In the genomic region with DNA sequence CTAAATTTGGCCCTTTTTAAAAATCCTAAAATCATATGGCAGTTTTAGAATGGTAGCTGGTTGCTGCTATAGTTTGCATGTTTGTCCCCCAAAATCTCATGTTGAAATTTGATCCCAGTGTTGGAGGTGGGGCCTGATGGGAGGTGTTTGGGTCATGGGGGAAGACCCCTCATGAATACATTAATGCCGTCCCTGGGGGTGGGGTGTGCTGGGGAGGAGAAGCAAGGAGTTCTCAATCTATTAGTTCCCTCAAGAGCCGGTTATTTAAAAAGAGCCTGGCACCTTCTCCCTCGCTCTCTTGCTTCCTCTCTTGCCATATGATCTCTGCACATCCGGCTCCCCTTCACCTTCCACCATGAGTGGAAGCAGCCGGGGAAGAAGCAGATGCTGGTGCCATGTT, we compare ENCODE assay signal across 25 cellular contexts. TPM values are rescaled to one million over a fixed set of nuclear protein-coding genes. Genes with fewer than 3 reads are reported as not detected.
DNase-seq lines count a peak whose midpoint lies in the region; ATAC-seq, FAIRE-seq and TF ChIP-seq lines count a peak whose summit lies in the region.
"Had no signal": no experiment of that assay in that cellular context is flagged by ENCODE, and none has a peak within 500 bp of the region (broad histone marks: within the 10 kb centered on the region; RNA-seq: fewer than 3 reads in every experiment).

No MANE protein-coding gene starts in this region.

- H3T11ph ChIP-seq in H9 (ENCODE audit: low read length), result no peak overlapping the region

- CTCF ChIA-PET in endothelial cell of umbilical vein (lab: Charles Lee), result interaction anchor here (1.1 kb wide), 1 partner anchor 28 kb away, joined by 3 read pairs; no protein-coding TSS in a partner anchor

- H3K4me3 ChIP-seq in endothelial cell of umbilical vein (replicated peaks in 1 of 3; ENCODE audit: insufficient read depth in 1 of 3, low read depth in 1 of 3, low read length in 3 of 3), result no peak overlapping the region
- no peak overlapping the region for H3K4me3 ChIP-seq in adrenal gland
- H3K4me3 ChIP-seq: A549, GM23248, Peyer's patch, SK-N-MC had no signal

- no peak overlapping the region for H3K18ac ChIP-seq in H9 (ENCODE audit: insufficient read length, low read depth, low read length)

- H3K36me3 ChIP-seq in endothelial cell of umbilical vein (ENCODE audit: control insufficient read depth in 2 of 2, extremely low read depth in 1 of 2, insufficient read depth in 2 of 2, low read length in 2 of 2) (peaks cover 5 to 8% of the 10 kb centered on the region in 2 experiments), adrenal gland (replicated peaks in 1 of 2) (peaks cover 0 to 46% of the 10 kb centered on the region in 2 donors)

- no peak overlapping the region for H3K23ac ChIP-seq in H9 (ENCODE audit: insufficient read length, low read depth, low read length)

- no peak overlapping the region for H2BK120ac ChIP-seq in H9 (ENCODE audit: low read depth, low read length, poor library complexity, severe bottlenecking)

- intact Hi-C loops in endothelial cell of umbilical vein (cut with micrococcal nuclease), result no loop called here
- intact Hi-C loops in adrenal gland (cut with DNase I), result no loop called here

- no peaks in the 10 kb centered on the region for H3K27me3 Mint-ChIP-seq in H9 (ENCODE audit: low read depth)
- H3K27me3 Mint-ChIP-seq in T-helper 17 cell, result no peaks in the 10 kb centered on the region
- no peaks in the 10 kb centered on the region for H3K27me3 Mint-ChIP-seq in neural crest cell (ENCODE audit: low read depth)
- H3K27me3 Mint-ChIP-seq: CD4-positive, alpha-beta memory T cell; IgD-negative memory B cell had no signal

- H3K36me3 Mint-ChIP-seq in H9 (ENCODE audit: insufficient read depth in 1 of 3, low read depth in 3 of 3) (peaks cover 13 to 48% (median 45%) of the 10 kb centered on the region in 3 experiments; a peak in 6 of 7 replicates), T-helper 17 cell (ENCODE audit: low read depth) (peaks cover 16% of the 10 kb centered on the region), neural crest cell (ENCODE audit: low read depth) (peaks cover 24% of the 10 kb centered on the region)

- H4K20me1 ChIP-seq in H9 (ENCODE audit: control insufficient read depth, insufficient read depth, insufficient read length) (no peaks in the 10 kb centered on the region), endothelial cell of umbilical vein (replicated peaks; ENCODE audit: control insufficient read depth, extremely low read depth, insufficient read depth, low read length) (no peaks in the 10 kb centered on the region)

- ATAC-seq in T-helper 17 cell (no peak), GM21619 (IDR thresholded peaks at IDR 0.05; ENCODE audit: unreplicated experiment) (no peak), foreskin keratinocyte (no peak)
- ATAC-seq: A549 had no signal

- DNase-seq in H9 (peak; percentile 43), T-helper 17 cell (no peak), endothelial cell of umbilical vein (ENCODE audit: low read depth, low spot score) (no peak), neural crest cell (ENCODE audit: low read depth, low spot score) (no peak), adrenal gland (no peak), foreskin keratinocyte (no peak)
- DNase-seq: C1 segment of cervical spinal cord; CD4-positive, alpha-beta memory T cell; COR-L47; DMS53; GM23248; MM.1S; NCI-H1417; NCI-H1694; NCI-H2029 treated with DMSO at 0.1 percent for 48 hours; NCI-H526 treated with DMSO at 0.1 percent for 48 hours; Peyer's patch; SIG-M5; SW 1271 had no signal

- H3K14ac ChIP-seq in H9 (ENCODE audit: insufficient read depth, low read length), result no peak overlapping the region

- no peak overlapping the region for H2AK5ac ChIP-seq in H9 (ENCODE audit: insufficient read length, low read length)

- no peak overlapping the region for H3K4me2 ChIP-seq in H9 (ENCODE audit: insufficient read depth, insufficient read length, low read length)
- no peak overlapping the region for H3K4me2 ChIP-seq in endothelial cell of umbilical vein (ENCODE audit: insufficient read depth, low read length)
- H3K4me2 ChIP-seq: A549, KMS-11 had no signal

- H4K91ac ChIP-seq in H9 (ENCODE audit: insufficient read length, low read depth, low read length), result no peak overlapping the region

- no peaks in the 10 kb centered on the region for H3K4me1 ChIP-seq in H9 (ENCODE audit: insufficient read depth, low read length)
- peaks cover 15% of the 10 kb centered on the region for H3K4me1 ChIP-seq in endothelial cell of umbilical vein (ENCODE audit: control insufficient read depth, extremely low read depth, insufficient read depth, low read length)
- peaks cover 0 to 7% of the 10 kb centered on the region in 2 donors for H3K4me1 ChIP-seq in adrenal gland (replicated peaks in 1 of 2)
- H3K4me1 ChIP-seq in foreskin keratinocyte, result no peaks in the 10 kb centered on the region
- H3K4me1 ChIP-seq: Peyer's patch had no signal

- H3K9me3 Mint-ChIP-seq in H9 (no peaks in the 10 kb centered on the region), neural crest cell (no peaks in the 10 kb centered on the region)
- H3K9me3 Mint-ChIP-seq: CD4-positive, alpha-beta memory T cell; IgD-negative memory B cell had no signal

- no peak overlapping the region for H2BK12ac ChIP-seq in H9 (ENCODE audit: insufficient read length, low read depth, low read length)

- no peak overlapping the region for H3K56ac ChIP-seq in H9 (ENCODE audit: insufficient read length, low read depth, low read length)

- H3K27ac ChIP-seq in H9 (ENCODE audit: insufficient read length, low read depth, low read length), result no peak overlapping the region
- H3K27ac ChIP-seq in endothelial cell of umbilical vein (ENCODE audit: insufficient read depth, low read depth, low read length), result no peak overlapping the region
- no peak overlapping the region for H3K27ac ChIP-seq in adrenal gland
- H3K27ac ChIP-seq in foreskin keratinocyte, result no peak overlapping the region
- H3K27ac ChIP-seq: A549, GM23248, KMS-11, Peyer's patch, SK-N-MC had no signal

- H3K4me1 Mint-ChIP-seq in H9, result peaks cover 11 to 20% of the 10 kb centered on the region in 2 experiments
- no peaks in the 10 kb centered on the region for H3K4me1 Mint-ChIP-seq in T-helper 17 cell
- no peaks in the 10 kb centered on the region for H3K4me1 Mint-ChIP-seq in neural crest cell
- H3K4me1 Mint-ChIP-seq: CD4-positive, alpha-beta memory T cell had no signal

- H3K4ac ChIP-seq in H9 (ENCODE audit: low read depth, low read length), result no peak overlapping the region

- POLR2A ChIA-PET in endothelial cell of umbilical vein (lab: Charles Lee), result interaction anchor here (0.6 kb wide), 1 partner anchor 143 kb away, joined by 4 read pairs; no protein-coding TSS in a partner anchor

- H3K9me1 ChIP-seq in endothelial cell of umbilical vein (replicated peaks; ENCODE audit: control insufficient read depth, extremely low read depth, insufficient read depth, low read length), result no peaks in the 10 kb centered on the region

- H3K9me3 ChIP-seq in H9 (ENCODE audit: control insufficient read depth, low read depth, low read length) (no peaks in the 10 kb centered on the region), T-helper 17 cell (ENCODE audit: control insufficient read depth, low read length, poor library complexity, severe bottlenecking) (no peaks in the 10 kb centered on the region), endothelial cell of umbilical vein (replicated peaks; ENCODE audit: control insufficient read depth, insufficient read depth, low read length) (no peaks in the 10 kb centered on the region), adrenal gland (replicated peaks in 1 of 3) (no peaks in the 10 kb centered on the region)
- H3K9me3 ChIP-seq: A549, Peyer's patch had no signal

- no peak overlapping the region for H4K8ac ChIP-seq in H9 (replicated peaks; ENCODE audit: insufficient read length, low read depth, low read length)

- H2BK20ac ChIP-seq in H9 (ENCODE audit: low read depth, low read length, poor library complexity, severe bottlenecking), result no peak overlapping the region

- H3K27me3 ChIP-seq in H9 (ENCODE audit: insufficient read depth, low read length) (no peaks in the 10 kb centered on the region), endothelial cell of umbilical vein (ENCODE audit: control insufficient read depth in 2 of 2, insufficient read depth in 2 of 2, low read length in 2 of 2) (no peaks in the 10 kb centered on the region), adrenal gland (no peaks in the 10 kb centered on the region), foreskin keratinocyte (no peaks in the 10 kb centered on the region)
- H3K27me3 ChIP-seq: Peyer's patch had no signal

- no peak overlapping the region for H2AFZ ChIP-seq in H9 (ENCODE audit: low read length)
- no peak overlapping the region for H2AFZ ChIP-seq in endothelial cell of umbilical vein (ENCODE audit: low read depth, low read length)
- H2AFZ ChIP-seq: GM23248 had no signal

- no peaks in the 10 kb centered on the region for H3K79me2 ChIP-seq in H9 (ENCODE audit: insufficient read depth, low read length)
- H3K79me2 ChIP-seq in endothelial cell of umbilical vein (ENCODE audit: control insufficient read depth, insufficient read depth, low read length), result no peaks in the 10 kb centered on the region

- H2BK5ac ChIP-seq in H9 (ENCODE audit: insufficient read length, low read length), result no peak overlapping the region

- H2BK15ac ChIP-seq in H9 (ENCODE audit: low read depth, low read length), result no peak overlapping the region

- H3K79me1 ChIP-seq in H9 (ENCODE audit: insufficient read depth, low read depth, low read length, poor library complexity, severe bottlenecking), result no peaks in the 10 kb centered on the region

- dilution Hi-C loops in endothelial cell of umbilical vein (cut with MboI; ENCODE audit: extremely low pct_ligation_motif_present, low sequenced_read_pairs), result no loop called here

- TF ChIP-seq POLR2A in endothelial cell of umbilical vein (IDR thresholded peaks at IDR 0.05; ENCODE audit: low read depth, low read length) (no peak), adrenal gland (IDR thresholded peaks at IDR 0.05) (no peak)

- TF ChIP-seq CTCF in H9 (conservative IDR thresholded peaks at IDR 0.05) (no peak), endothelial cell of umbilical vein (IDR thresholded peaks at IDR 0.05; ENCODE audit: extremely low read depth in 1 of 2, insufficient read depth in 1 of 2, low read depth in 1 of 2, low read length in 2 of 2) (no peak), neural crest cell (conservative IDR thresholded peaks at IDR 0.05) (no peak), adrenal gland (IDR thresholded peaks at IDR 0.05) (no peak), foreskin keratinocyte (conservative IDR thresholded peaks at IDR 0.05) (no peak)

- H3K9ac ChIP-seq in H9 (ENCODE audit: extremely low read depth, insufficient read length, low read length) (no peak overlapping the region), endothelial cell of umbilical vein (replicated peaks; ENCODE audit: extremely low read depth, insufficient read depth, low read length) (no peak overlapping the region)
- H3K9ac ChIP-seq: GM23248, KMS-11 had no signal

- TSS peak; percentile 2 for BruUV-seq in endothelial cell of umbilical vein (replicated peaks; lab: Mats Ljungman, UMichigan)

- H3K27ac Mint-ChIP-seq in H9 (peak overlapping the region in 2 of 3 experiments; percentile 82 to 90; a peak in 3 of 7 replicates), T-helper 17 cell (peak overlapping the region; percentile 57), neural crest cell (ENCODE audit: unreplicated experiment) (peak overlapping the region; percentile 35)

- H4K5ac ChIP-seq in H9 (ENCODE audit: insufficient read length, low read depth, low read length), result no peak overlapping the region

- H3K23me2 ChIP-seq in H9 (ENCODE audit: insufficient read length, low read depth, low read length, poor library complexity, severe bottlenecking), result no peaks in the 10 kb centered on the region

- WGBS in H9 (ENCODE audit: extremely low coverage, insufficient read length, low lambda C conversion rate), result no CpG with 5 or more reads among the region's 5 CpGs
- WGBS in adrenal gland, 4 donors, result 84 to 88% (median 88%) methylated on average over 5 of the region's 5 CpGs

- no peak overlapping the region for H3K4me3 Mint-ChIP-seq in H9
- no peak overlapping the region for H3K4me3 Mint-ChIP-seq in T-helper 17 cell
- no peak overlapping the region for H3K4me3 Mint-ChIP-seq in neural crest cell
- H3K4me3 Mint-ChIP-seq: CD4-positive, alpha-beta memory T cell; IgD-negative memory B cell had no signal

- FAIRE-seq in endothelial cell of umbilical vein (lab: Jason Lieb, UNC), result no peak
- FAIRE-seq: GM18507 had no signal

RNA-seq across cellular contexts. Expression of a gene that starts 20.8 kb away (rescaled TPM):
- total RNA-seq in H9 (2021), result 2.9 and 3.1 TPM in 2 replicates
- total RNA-seq in T-helper 17 cell, result 1 to 10 TPM; 7.2 to 7.7 TPM
- total RNA-seq in endothelial cell of umbilical vein, result 10.2 and 12.1 TPM in 2 replicates
- 1.4 and 2.1 TPM in 2 replicates for polyA plus RNA-seq in endothelial cell of umbilical vein
- 3.6 and 3.9 TPM in 2 replicates for polyA plus RNA-seq in endothelial cell of umbilical vein (2011; cell fraction: cytosol; rRNA removed)
- 1.5 and 2.8 TPM in 2 replicates for polyA plus RNA-seq in endothelial cell of umbilical vein (2011; cell fraction: nucleus; rRNA removed)
- polyA plus RNA-seq in endothelial cell of umbilical vein (2012), result 8.3 and 10.2 TPM in 2 replicates
- 2.3 and 2.6 TPM in 2 replicates for polyA minus RNA-seq in endothelial cell of umbilical vein
- 2.9 TPM for polyA minus RNA-seq in endothelial cell of umbilical vein (2011; cell fraction: cytosol; rRNA and poly(A)+ RNA removed)
- 1.1 and 2.1 TPM in 2 replicates for polyA minus RNA-seq in endothelial cell of umbilical vein (2011; cell fraction: nucleus; rRNA and poly(A)+ RNA removed)
- 11.2 and 11.4 TPM in 2 replicates for total RNA-seq in neural crest cell
- total RNA-seq in adrenal gland, result 10 to 100 TPM in 3 of 8 donors, 1 to 10 TPM in 5; 7.6 to 12.7 (median 9.4) TPM
- 10 to 100 TPM in 1 of 3 donors, 1 to 10 TPM in 2; 5.6 to 19.0 (median 6.8) TPM for polyA plus RNA-seq in adrenal gland
- 5.6 and 7.4 TPM in 2 replicates for total RNA-seq in foreskin keratinocyte
- polyA plus RNA-seq in foreskin keratinocyte, result 2.2 and 3.2 TPM in 2 replicates

RNA-seq across cellular contexts. Expression of a gene that starts 21.0 kb away (rescaled TPM):
- total RNA-seq in H9 (2021), result 12.2 and 14.0 TPM in 2 replicates
- 10 to 100 TPM; 30.0 to 37.6 TPM for total RNA-seq in T-helper 17 cell
- total RNA-seq in endothelial cell of umbilical vein, result 19.4 and 22.5 TPM in 2 replicates
- polyA plus RNA-seq in endothelial cell of umbilical vein, result 14.0 and 16.1 TPM in 2 replicates
- polyA plus RNA-seq in endothelial cell of umbilical vein (2011; cell fraction: cytosol; rRNA removed), result 8.6 and 10.7 TPM in 2 replicates
- 63.8 and 79.5 TPM in 2 replicates for polyA plus RNA-seq in endothelial cell of umbilical vein (2011; cell fraction: nucleus; rRNA removed)
- 13.5 and 16.1 TPM in 2 replicates for polyA plus RNA-seq in endothelial cell of umbilical vein (2012)
- polyA minus RNA-seq in endothelial cell of umbilical vein, result 46.9 TPM in 2 replicates
- polyA minus RNA-seq in endothelial cell of umbilical vein (2011; cell fraction: cytosol; rRNA and poly(A)+ RNA removed), result 9.4 TPM
- 48.2 and 77.6 TPM in 2 replicates for polyA minus RNA-seq in endothelial cell of umbilical vein (2011; cell fraction: nucleus; rRNA and poly(A)+ RNA removed)
- 17.7 and 19.0 TPM in 2 replicates for total RNA-seq in neural crest cell
- total RNA-seq in adrenal gland, result 10 to 100 TPM; 17.5 to 34.3 (median 21.7) TPM
- 10 to 100 TPM in 2 of 3 donors, 1 to 10 TPM in 1; 7.4 to 15.4 (median 12.3) TPM for polyA plus RNA-seq in adrenal gland
- total RNA-seq in foreskin keratinocyte, result 11.5 and 11.7 TPM in 2 replicates
- 1.7 and 2.0 TPM in 2 replicates for polyA plus RNA-seq in foreskin keratinocyte

RNA-seq across cellular contexts. Expression of a gene that starts 51.6 kb away (rescaled TPM):
- 54.2 and 55.7 TPM in 2 replicates for total RNA-seq in H9 (2021)
- 10 to 100 TPM; 27.0 to 40.3 TPM for total RNA-seq in T-helper 17 cell
- 39.6 and 41.1 TPM in 2 replicates for total RNA-seq in endothelial cell of umbilical vein
- 7.9 and 8.0 TPM in 2 replicates for polyA plus RNA-seq in endothelial cell of umbilical vein
- polyA plus RNA-seq in endothelial cell of umbilical vein (2011; cell fraction: cytosol; rRNA removed), result 7.9 and 8.3 TPM in 2 replicates
- 12.6 and 17.0 TPM in 2 replicates for polyA plus RNA-seq in endothelial cell of umbilical vein (2011; cell fraction: nucleus; rRNA removed)
- 17.7 and 27.8 TPM in 2 replicates for polyA plus RNA-seq in endothelial cell of umbilical vein (2012)
- polyA minus RNA-seq in endothelial cell of umbilical vein, result 14.6 and 15.1 TPM in 2 replicates
- polyA minus RNA-seq in endothelial cell of umbilical vein (2011; cell fraction: cytosol; rRNA and poly(A)+ RNA removed), result 21.1 TPM
- 21.9 and 28.1 TPM in 2 replicates for polyA minus RNA-seq in endothelial cell of umbilical vein (2011; cell fraction: nucleus; rRNA and poly(A)+ RNA removed)
- total RNA-seq in neural crest cell, result 34.1 and 37.3 TPM in 2 replicates
- 10 to 100 TPM; 17.3 to 48.5 (median 35.9) TPM for total RNA-seq in adrenal gland
- 10 to 100 TPM in 1 of 3 donors, 1 to 10 TPM in 2; 5.6 to 35.4 (median 7.7) TPM for polyA plus RNA-seq in adrenal gland
- total RNA-seq in foreskin keratinocyte, result 81.2 and 81.3 TPM in 2 replicates
- polyA plus RNA-seq in foreskin keratinocyte, result 16.4 and 21.0 TPM in 2 replicates

Comparison
In these comparisons a context has a peak if more than half of its experiments do, and no peak if none do; other contexts are left out.
1. H3K27ac Mint-ChIP-seq: peak in every context shown above with its lines; median percentile 86 in H9; 57 in T-helper 17 cell; 35 in neural crest cell.